8 cellular contexts compared by ENCODE assay signal in the genomic region with DNA sequence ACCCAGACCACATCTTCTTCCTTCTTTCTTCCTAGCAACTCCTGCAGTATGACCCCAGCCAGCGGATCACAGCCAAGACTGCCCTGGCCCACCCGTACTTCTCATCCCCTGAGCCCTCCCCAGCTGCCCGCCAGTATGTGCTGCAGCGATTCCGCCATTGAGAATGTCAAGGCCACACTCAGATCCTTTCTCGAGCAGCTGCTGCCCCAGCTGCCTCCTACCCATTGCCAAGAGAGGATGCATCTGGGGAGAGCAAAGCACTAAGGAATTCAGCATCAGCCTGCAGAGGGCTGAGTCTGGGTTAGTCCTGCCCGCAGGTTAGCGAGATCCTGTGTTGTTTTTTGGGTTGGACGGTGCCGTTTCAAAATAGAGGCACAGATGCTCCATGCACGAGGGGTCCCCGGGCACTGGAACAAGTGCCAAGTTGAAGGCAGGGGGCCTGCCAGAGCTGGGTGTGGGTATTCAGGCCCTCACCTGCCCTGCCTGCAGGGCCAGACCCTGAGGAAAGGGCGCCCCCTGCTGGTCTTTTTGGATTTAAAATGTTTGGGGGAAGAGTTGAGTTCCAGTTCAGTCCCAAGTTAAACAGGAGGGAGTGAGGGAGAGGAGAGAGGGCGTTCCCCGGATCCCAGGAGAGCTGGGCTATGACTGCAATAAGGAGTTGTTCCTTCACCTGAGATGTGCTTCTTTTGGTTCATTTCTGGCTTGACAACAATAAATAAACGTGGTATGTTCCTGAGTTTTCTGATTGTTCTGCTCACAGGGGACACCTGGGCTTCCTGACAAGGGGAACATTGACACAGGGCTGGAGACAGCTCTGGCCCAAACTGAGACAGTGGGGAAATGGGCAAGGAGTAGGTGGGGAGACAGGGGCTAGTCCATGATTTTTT. TPM values are rescaled to one million over a fixed set of nuclear protein-coding genes. Genes with fewer than 3 reads are reported as not detected.
A peak's percentile ranks its signal among the peaks of the same experiment; 100 is the strongest.
DNase-seq lines count a peak whose midpoint lies in the region; ATAC-seq and TF ChIP-seq lines count a peak whose summit lies in the region.

No MANE protein-coding gene starts in this region.

- peaks cover 15% of the 10 kb centered on the region; the same call in 1 of the 2 replicates for H3K36me3 ChIP-seq in PC-3 (ENCODE audit: low read depth, low read length)
- peaks cover 24% of the 10 kb centered on the region for H3K36me3 ChIP-seq in neutrophil

- no peak overlapping the region for H2AFZ ChIP-seq in PC-3 (ENCODE audit: low read length)

- POLR2A ChIA-PET in PC-3 (lab: Charles Lee; ENCODE audit: unreplicated experiment) = interaction anchor here (0.5 kb wide), 1 partner anchor 67 kb away, joined by 9 read pairs; a partner anchor contains a TSS

- in situ Hi-C loops in KBM-7 (cut with MboI; ENCODE audit: low pct_unique_long_range_greater_than_20kb, low sequenced_read_pairs) = loop anchor here (25.0 kb wide), 1 partner anchor 282 kb away; no protein-coding TSS in a partner anchor

- no peaks in the 10 kb centered on the region for H3K4me1 ChIP-seq in PC-3 (ENCODE audit: insufficient read depth, low read length)
- peaks cover 0 to 5% of the 10 kb centered on the region in 2 experiments for H3K4me1 ChIP-seq in neutrophil (ENCODE audit: control insufficient read depth in 1 of 2, insufficient read depth in 1 of 2, low read depth in 1 of 2, low read length in 1 of 2)

- H3K27me3 ChIP-seq in PC-3 (ENCODE audit: low read length) = no peaks in the 10 kb centered on the region
- no peaks in the 10 kb centered on the region for H3K27me3 ChIP-seq in neutrophil

- H3K4me2 ChIP-seq in PC-3 (ENCODE audit: low read length) = no peak overlapping the region

- H3K27ac ChIP-seq in PC-3 (ENCODE audit: low read length) (no peak overlapping the region), neutrophil (peak overlapping the region; percentile 1), substantia nigra (ENCODE audit: low read depth, low read length, poor library complexity, severe bottlenecking) (peak overlapping the region; percentile 49)

- H3K9me3 ChIP-seq in PC-3 (ENCODE audit: low read length) = no peaks in the 10 kb centered on the region
- H3K9me3 ChIP-seq in neutrophil = no peaks in the 10 kb centered on the region

- ATAC-seq in PC-3 = peak; percentile 76
- ATAC-seq in GM18867 (IDR thresholded peaks at IDR 0.05; ENCODE audit: unreplicated experiment) = no peak

- intact Hi-C loops in PC-3 (cut with micrococcal nuclease) = loop anchor here (1.0 kb wide), 1 partner anchor 100 kb away; no protein-coding TSS in a partner anchor

- no peaks in the 10 kb centered on the region for H4K20me1 ChIP-seq in PC-3 (ENCODE audit: low read length)

- no peak overlapping the region for H3K4me3 ChIP-seq in PC-3 (ENCODE audit: low read length)
- no peak overlapping the region for H3K4me3 ChIP-seq in neutrophil (ENCODE audit: low read depth in 1 of 2, low read length in 1 of 2)

- H3K9ac ChIP-seq in PC-3 (ENCODE audit: low read length) = no peak overlapping the region

- no TSS peak for BruUV-seq in PC-3 (replicated peaks; lab: Mats Ljungman, UMichigan)

- DNase-seq in COLO668 (lab: John Stamatoyannopoulos, UW; ENCODE audit: unreplicated experiment) (peak; percentile 68), KBM-7 (peak; percentile 82), PC-3 (peak; percentile 93), activated T-cell treated with anti-CD3 and anti-CD28 coated beads for 48 hours (ENCODE audit: low read depth) (peak; percentile 68), fibroblast of gingiva (ENCODE audit: low read depth) (peak; percentile 33), substantia nigra (lab: John Stamatoyannopoulos, UW) (peak in 44 of 49 donors; percentile 16 to 87 (median 57))

- TF ChIP-seq CTCF in PC-3 (conservative IDR thresholded peaks at IDR 0.05; ENCODE audit: low read depth, low read length) = peak; percentile 97
- TF ChIP-seq CTCF in neutrophil (IDR thresholded peaks at IDR 0.05) = peak; percentile 72

- H3K9me2 ChIP-seq in PC-3 (replicated peaks; ENCODE audit: low read length) = no peaks in the 10 kb centered on the region

- CTCF ChIA-PET in PC-3 (lab: Charles Lee) = interaction anchor here (0.6 to 1.4 kb wide), 4 partner anchors 9 to 150 kb away, joined by 4 to 12 read pairs (median 8); a partner anchor contains a TSS

- H3F3A ChIP-seq in PC-3 (ENCODE audit: low read length, unreplicated experiment) = no peaks in the 10 kb centered on the region

- no peaks in the 10 kb centered on the region for H3K79me2 ChIP-seq in PC-3 (ENCODE audit: low read length)

RNA-seq across cellular contexts. Expression of a gene that starts 4.9 kb away (rescaled TPM):
- 4.3 and 8.5 TPM in 2 replicates for total RNA-seq in PC-3 (2014; rRNA removed)

RNA-seq across cellular contexts. Expression of a gene that starts 21.6 kb away (rescaled TPM):
- 38.8 and 48.3 TPM in 2 replicates for total RNA-seq in PC-3 (2014; rRNA removed)

RNA-seq across cellular contexts. Expression of a gene that starts 26.5 kb away (rescaled TPM):
- 58.3 and 62.4 TPM in 2 replicates for total RNA-seq in PC-3 (2014; rRNA removed)

RNA-seq across cellular contexts. Expression of a gene that starts 26.5 kb away (rescaled TPM):
- total RNA-seq in PC-3 (2014; rRNA removed) = 63.2 and 74.9 TPM in 2 replicates

Comparison
In these comparisons a context has a peak if more than half of its experiments do, and no peak if none do; other contexts are left out.
1. DNase-seq: peak in every context shown above with its lines; median percentile 93 in PC-3; 82 in KBM-7; 68 in COLO668; 68 in activated T-cell treated with anti-CD3 and anti-CD28 coated beads for 48 hours; 57 in substantia nigra; 33 in fibroblast of gingiva.